Comparison of ENCODE assay signal across 26 cellular contexts in genomic region chr14:27392153-27392552, GRCh38.
DNase-seq lines count a peak whose midpoint lies in the region; ATAC-seq and TF ChIP-seq lines count a peak whose summit lies in the region.
"Had no signal": no experiment of that assay in that cellular context is flagged by ENCODE, and none has a peak within 500 bp of the region (broad histone marks: within the 10 kb centered on the region; RNA-seq: fewer than 3 reads in every experiment).

No MANE protein-coding gene starts in this region.

- no peak overlapping the region for H3K4me3 Mint-ChIP-seq in progenitor cell of endocrine pancreas (ENCODE audit: low read depth)
- H3K4me3 Mint-ChIP-seq: activated CD4-positive, alpha-beta memory T cell treated with anti-CD3 and anti-CD28 coated beads for 36 hours; activated naive CD4-positive, alpha-beta T cell treated with anti-CD3 and anti-CD28 coated beads, Interleukin-2, amount 50 U/mL, for 24 hours; activated T-helper 17 cell treated with anti-CD3 and anti-CD28 coated beads, Interleukin-2, amount 50 U/mL, for 72 hours; CD8-positive, alpha-beta memory T cell; GM23338; neural progenitor cell had no signal

- H2BK120ac ChIP-seq in mesendoderm (ENCODE audit: low read depth, low read length): no peak overlapping the region

- no peak for TF ChIP-seq POLR2A in stomach (IDR thresholded peaks at IDR 0.05)

- no CpG with 5 or more reads among the region's 1 CpG for WGBS in mesendoderm (ENCODE audit: extremely low coverage, insufficient coverage, low lambda C conversion rate)
- WGBS in stomach, 5 donors: 74 to 98% (median 91%) methylated on average over 1 of the region's 1 CpG

- no peak overlapping the region for H3K4me2 ChIP-seq in mesendoderm (ENCODE audit: low read length)
- H3K4me2 ChIP-seq: GM23338, neural progenitor cell had no signal

- no peak overlapping the region for H2BK5ac ChIP-seq in mesendoderm (ENCODE audit: low read length)

- no peak overlapping the region for H2BK15ac ChIP-seq in mesendoderm (replicated peaks; ENCODE audit: low read depth)

- no peaks in the 10 kb centered on the region for H3K4me1 Mint-ChIP-seq in progenitor cell of endocrine pancreas (ENCODE audit: low read depth)
- H3K4me1 Mint-ChIP-seq: activated naive CD4-positive, alpha-beta T cell treated with anti-CD3 and anti-CD28 coated beads, Interleukin-2, amount 50 U/mL, for 24 hours; activated T-helper 17 cell treated with anti-CD3 and anti-CD28 coated beads, Interleukin-2, amount 50 U/mL, for 72 hours; CD8-positive, alpha-beta memory T cell; GM23338; neural progenitor cell had no signal

- H3K27ac ChIP-seq in mesendoderm (ENCODE audit: low read depth, low read length) (no peak overlapping the region), stomach (no peak overlapping the region)
- H3K27ac ChIP-seq: ascending aorta, gastroesophageal sphincter, neural progenitor cell, upper lobe of left lung had no signal

- TF ChIP-seq EP300 in stomach (IDR thresholded peaks at IDR 0.05): no peak

- no peak overlapping the region for H4K8ac ChIP-seq in mesendoderm (ENCODE audit: low read depth, low read length)

- H3K4me3 ChIP-seq in AG04449 (ENCODE audit: low read depth, low read length): no peak overlapping the region
- no peak overlapping the region for H3K4me3 ChIP-seq in epithelial cell of esophagus (ENCODE audit: low read length)
- no peak overlapping the region for H3K4me3 ChIP-seq in mesendoderm (ENCODE audit: low read length)
- no peak overlapping the region for H3K4me3 ChIP-seq in stomach
- H3K4me3 ChIP-seq: ascending aorta, gastroesophageal sphincter, GM23338, lung, neural progenitor cell, upper lobe of left lung had no signal

- no peak overlapping the region for H3K56ac ChIP-seq in mesendoderm (ENCODE audit: low read length)

- no peaks in the 10 kb centered on the region for H3K79me2 ChIP-seq in mesendoderm (ENCODE audit: control insufficient read depth, insufficient read depth, low read length)

- POLR2A ChIA-PET in AG04449 (lab: Yijun Ruan, JAX): no interaction called here

- H3K36me3 Mint-ChIP-seq in progenitor cell of endocrine pancreas (ENCODE audit: insufficient read depth): no peaks in the 10 kb centered on the region
- H3K36me3 Mint-ChIP-seq: activated CD4-positive, alpha-beta memory T cell treated with anti-CD3 and anti-CD28 coated beads for 36 hours; activated naive CD4-positive, alpha-beta T cell treated with anti-CD3 and anti-CD28 coated beads, Interleukin-2, amount 50 U/mL, for 24 hours; CD8-positive, alpha-beta memory T cell; neural progenitor cell had no signal

- no peak overlapping the region for H3K18ac ChIP-seq in mesendoderm (ENCODE audit: low read length)

- H3K4me1 ChIP-seq in mesendoderm (ENCODE audit: control insufficient read depth, low read depth, low read length) (no peaks in the 10 kb centered on the region), stomach (no peaks in the 10 kb centered on the region)
- H3K4me1 ChIP-seq: ascending aorta, gastroesophageal sphincter, neural progenitor cell, upper lobe of left lung had no signal

- no peaks in the 10 kb centered on the region for H3K9me3 Mint-ChIP-seq in progenitor cell of endocrine pancreas (ENCODE audit: low read depth)
- H3K9me3 Mint-ChIP-seq: GM23338, neural progenitor cell had no signal

- no peaks in the 10 kb centered on the region for H3K36me3 ChIP-seq in mesendoderm (ENCODE audit: control insufficient read depth, insufficient read depth, low read length)
- H3K36me3 ChIP-seq in stomach: no peaks in the 10 kb centered on the region
- H3K36me3 ChIP-seq: ascending aorta, gastroesophageal sphincter, neural progenitor cell, upper lobe of left lung had no signal

- H3K27ac Mint-ChIP-seq in progenitor cell of endocrine pancreas: no peak overlapping the region
- H3K27ac Mint-ChIP-seq: activated CD4-positive, alpha-beta memory T cell treated with anti-CD3 and anti-CD28 coated beads for 36 hours; activated naive CD4-positive, alpha-beta T cell treated with anti-CD3 and anti-CD28 coated beads, Interleukin-2, amount 50 U/mL, for 24 hours; activated T-helper 17 cell treated with anti-CD3 and anti-CD28 coated beads, Interleukin-2, amount 50 U/mL, for 72 hours; CD8-positive, alpha-beta memory T cell; GM23338; neural progenitor cell had no signal

- CTCF ChIA-PET in AG04449 (lab: Yijun Ruan, JAX): no interaction called here

- H3K23ac ChIP-seq in mesendoderm (ENCODE audit: low read length): no peak overlapping the region

- H3K27me3 ChIP-seq in mesendoderm (ENCODE audit: insufficient read depth, low read length, poor library complexity) (no peaks in the 10 kb centered on the region), stomach (no peaks in the 10 kb centered on the region)
- H3K27me3 ChIP-seq: ascending aorta, gastroesophageal sphincter, neural progenitor cell, upper lobe of left lung had no signal

- no peak for ATAC-seq in GM21390 (IDR thresholded peaks at IDR 0.05; ENCODE audit: unreplicated experiment)
- ATAC-seq: activated CD4-positive, CD25-positive, alpha-beta regulatory T cell treated with anti-CD3 and anti-CD28 coated beads, Interleukin-2, amount 50 U/mL, for 24 hours; activated T-helper 17 cell treated with anti-CD3 and anti-CD28 coated beads, Interleukin-2, amount 50 U/mL, for 72 hours; gastroesophageal sphincter; GM23338 had no signal

- intact Hi-C loops in stomach (cut with DNase I; ENCODE audit: low total_unique reads): no loop called here

- no peak overlapping the region for H4K5ac ChIP-seq in mesendoderm (ENCODE audit: low read length)

- no peaks in the 10 kb centered on the region for H3K27me3 Mint-ChIP-seq in progenitor cell of endocrine pancreas
- H3K27me3 Mint-ChIP-seq: activated CD4-positive, alpha-beta memory T cell treated with anti-CD3 and anti-CD28 coated beads for 36 hours; activated naive CD4-positive, alpha-beta T cell treated with anti-CD3 and anti-CD28 coated beads, Interleukin-2, amount 50 U/mL, for 24 hours; activated T-helper 17 cell treated with anti-CD3 and anti-CD28 coated beads, Interleukin-2, amount 50 U/mL, for 72 hours; CD8-positive, alpha-beta memory T cell had no signal

- no peak overlapping the region for H2AK5ac ChIP-seq in mesendoderm (ENCODE audit: low read length)

- H3K9ac ChIP-seq in mesendoderm (ENCODE audit: low read length): no peak overlapping the region
- H3K9ac ChIP-seq: neural progenitor cell had no signal

- H3K79me1 ChIP-seq in mesendoderm (ENCODE audit: low read length): no peaks in the 10 kb centered on the region

- H3K4ac ChIP-seq in mesendoderm (ENCODE audit: low read depth, low read length): no peak overlapping the region

- H3K9me3 ChIP-seq in stomach: no peaks in the 10 kb centered on the region
- H3K9me3 ChIP-seq: ascending aorta, gastroesophageal sphincter, upper lobe of left lung had no signal

- TF ChIP-seq CTCF in AG04449 (IDR thresholded peaks at IDR 0.05; ENCODE audit: insufficient read depth, low read length, missing control alignments) (no peak), epithelial cell of esophagus (IDR thresholded peaks at IDR 0.05; ENCODE audit: insufficient read depth, low read depth, low read length, missing control alignments) (no peak), stomach (IDR thresholded peaks at IDR 0.05) (no peak), progenitor cell of endocrine pancreas (IDR thresholded peaks at IDR 0.05; ENCODE audit: unreplicated experiment) (no peak)

- peak; percentile 17 for DNase-seq in AG04449 (ENCODE audit: low read depth, low spot score)
- DNase-seq in RPMI7951 (ENCODE audit: low read depth): peak; percentile 11
- DNase-seq in epithelial cell of esophagus (ENCODE audit: low read depth): peak; percentile 8
- peak; percentile 0 for DNase-seq in mesendoderm
- no peak for DNase-seq in HuH-7.5 (ENCODE audit: low spot score)
- DNase-seq in stomach: no peak
- DNase-seq in progenitor cell of endocrine pancreas (ENCODE audit: low spot score, unreplicated experiment): no peak
- DNase-seq: 8988T; activated CD4-positive, alpha-beta memory T cell treated with anti-CD3 and anti-CD28 coated beads for 36 hours; activated CD8-positive, alpha-beta memory T cell treated with anti-CD3 and anti-CD28 coated beads, Interleukin-2, amount 50 U/mL, for 48 hours; CD8-positive, alpha-beta memory T cell; erythroblast; GF-D8; NCI-H187; NCI-H2171 treated with DMSO at 0.1 percent for 48 hours; NCI-H526 treated with DMSO at 0.1 percent for 48 hours; upper lobe of left lung had no signal

Comparison
In these comparisons a context has a peak if more than half of its experiments do, and no peak if none do; other contexts are left out.
1. DNase-seq: peak in AG04449 (single experiment), RPMI7951 (single experiment), epithelial cell of esophagus (single experiment) and mesendoderm (single experiment); none in HuH-7.5 (single experiment), stomach (single experiment) and progenitor cell of endocrine pancreas (single experiment).